8 cellular contexts compared by ENCODE assay signal in the genomic region with DNA sequence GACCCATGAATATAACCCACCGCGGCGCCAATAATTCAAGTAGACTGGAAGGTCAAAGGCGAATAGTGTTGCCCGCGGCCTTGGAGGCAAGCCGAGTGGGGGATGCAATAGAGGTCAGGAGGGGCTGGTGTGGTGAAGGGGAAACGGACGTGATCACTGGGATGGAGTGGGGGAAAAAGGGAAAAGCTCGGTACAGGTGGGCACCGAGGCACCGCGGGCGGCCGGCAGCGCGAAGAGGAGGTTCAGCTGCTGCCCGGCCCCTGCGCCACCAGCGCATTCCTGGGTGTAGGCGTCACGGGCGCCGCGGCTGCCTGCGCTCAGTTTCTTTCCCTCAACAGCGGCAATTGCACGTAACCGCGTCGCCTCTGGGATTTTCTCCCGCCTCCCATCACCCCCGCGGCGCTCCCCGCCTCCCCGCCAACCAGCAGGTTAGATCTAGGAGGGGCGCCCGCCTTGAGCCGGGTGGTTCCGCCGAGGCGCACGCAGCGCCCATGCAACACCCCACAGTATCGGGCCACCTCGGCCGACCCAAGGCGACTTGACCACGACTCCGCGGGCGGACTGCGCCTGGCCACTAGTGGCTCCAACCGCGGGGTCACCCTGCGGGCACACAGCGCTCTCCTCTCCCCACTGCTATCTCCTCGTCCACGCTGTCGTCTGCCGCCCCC. TPM values are rescaled to one million over a fixed set of nuclear protein-coding genes. Genes with fewer than 3 reads are reported as not detected.
A peak's percentile ranks its signal among the peaks of the same experiment; 100 is the strongest.
DNase-seq lines count a peak whose midpoint lies in the region; ATAC-seq, FAIRE-seq and TF ChIP-seq lines count a peak whose summit lies in the region.

No MANE protein-coding gene starts in this region.

- no peaks in the 10 kb centered on the region for H3K9me3 ChIP-seq in A549
- H3K9me3 ChIP-seq in HEK293 (ENCODE audit: control insufficient read depth, insufficient read depth, low read depth, low read length): no peaks in the 10 kb centered on the region
- no peaks in the 10 kb centered on the region for H3K9me3 ChIP-seq in esophagus (ENCODE audit: control insufficient read depth in 2 of 2, insufficient read depth in 1 of 2, low read depth in 1 of 2, low read length in 1 of 2)
- H3K9me3 ChIP-seq in aorta (ENCODE audit: control insufficient read depth, low read length): no peaks in the 10 kb centered on the region

- ATAC-seq in A549 (peak; percentile 45 to 68), aorta (ENCODE audit: low FRiP score) (peak; percentile 87)

- H3K4me3 ChIP-seq in A549: peak overlapping the region; percentile 84
- peak overlapping the region; percentile 89 for H3K4me3 ChIP-seq in HEK293 (ENCODE audit: low read depth, low read length)
- H3K4me3 ChIP-seq in esophagus (ENCODE audit: low read depth in 1 of 2, low read length in 2 of 2): peak overlapping the region; percentile 82 to 97
- H3K4me3 ChIP-seq in aorta (ENCODE audit: low read length in 2 of 2): peak overlapping the region; percentile 45 to 79

- TF ChIP-seq EP300 in A549 (IDR thresholded peaks at IDR 0.05): no peak

- TF ChIP-seq CTCF in A549 (IDR thresholded peaks at IDR 0.05) (no peak), HEK293 (tag by site-specific recombination; IDR thresholded peaks at IDR 0.05) (peak; percentile 80)

- peak overlapping the region; percentile 85 to 98 for H3K27ac ChIP-seq in A549
- H3K27ac ChIP-seq in HEK293 (ENCODE audit: extremely low read depth, low read depth, low read length): peak overlapping the region; percentile 93
- H3K27ac ChIP-seq in esophagus (ENCODE audit: low read depth in 2 of 2, low read length in 1 of 2): peak overlapping the region; percentile 97 to 100
- peak overlapping the region; percentile 83 to 90 for H3K27ac ChIP-seq in aorta (ENCODE audit: low read depth in 1 of 2, low read length in 2 of 2)

- H3K4me1 ChIP-seq in A549: peaks cover 45% of the 10 kb centered on the region
- H3K4me1 ChIP-seq in HEK293 (ENCODE audit: control insufficient read depth, insufficient read depth, low read length): peaks cover 14% of the 10 kb centered on the region
- H3K4me1 ChIP-seq in esophagus (ENCODE audit: control insufficient read depth in 2 of 2, insufficient read depth in 2 of 2, low read length in 1 of 2): no peaks in the 10 kb centered on the region
- peaks cover 0 to 12% of the 10 kb centered on the region in 2 donors for H3K4me1 ChIP-seq in aorta (ENCODE audit: control insufficient read depth in 1 of 2, insufficient read depth in 2 of 2, low read length in 2 of 2)

- TF ChIP-seq POLR2A in A549 (IDR thresholded peaks at IDR 0.05; ENCODE audit: low read length): peak; percentile 25; the same call in 1 of the 2 replicates

- H3K36me3 ChIP-seq in HEK293 (ENCODE audit: control insufficient read depth in 2 of 2, insufficient read depth in 1 of 2, low read length in 2 of 2) (peaks cover 0 to 20% of the 10 kb centered on the region in 2 experiments; a peak in 1 of 3 replicates), esophagus (ENCODE audit: control insufficient read depth in 2 of 2, insufficient read depth in 2 of 2, low read length in 1 of 2) (no peaks in the 10 kb centered on the region), aorta (ENCODE audit: control insufficient read depth in 1 of 2, insufficient read depth in 2 of 2, low read length in 1 of 2) (no peaks in the 10 kb centered on the region)

- TF ChIP-seq RAD21 in A549 (conservative IDR thresholded peaks at IDR 0.05 in 1 of 2, IDR thresholded peaks at IDR 0.05 in 1 of 2): peak in 1 of 2 experiments; percentile 16; a peak in 1 of 5 replicates

- H3K27me3 ChIP-seq in esophagus (ENCODE audit: control insufficient read depth in 1 of 2, insufficient read depth in 2 of 2, low read length in 2 of 2) (no peaks in the 10 kb centered on the region), aorta (ENCODE audit: control insufficient read depth in 1 of 2, insufficient read depth in 2 of 2, low read length in 1 of 2) (no peaks in the 10 kb centered on the region)

- intact Hi-C loops in aorta (cut with DNase I): loop anchor here (2.0 to 10.0 kb wide), 10 partner anchors 64 to 889 kb away; no protein-coding TSS in a partner anchor

- POLR2A ChIA-PET in A549 (lab: Yijun Ruan, JAX) (interaction anchor here (0.9 to 1.9 kb wide), 6 partner anchors 10 to 753 kb away, joined by 3 to 11 read pairs (median 6); no protein-coding TSS in a partner anchor), HEK293 (lab: Yijun Ruan, JAX) (interaction anchor here (0.6 to 1.6 kb wide), 8 partner anchors 17 to 1156 kb away, joined by 3 to 7 read pairs (median 3); no protein-coding TSS in a partner anchor)

- 2% methylated on average over 48 of the region's 62 CpGs for WGBS in A549 (ENCODE audit: missing lambda C conversion rate)
- WGBS in esophagus, 2 donors: 1 to 2% methylated on average over 57 to 62 of the region's 62 CpGs
- WGBS in aorta, 2 donors: 1% methylated on average over 59 to 62 of the region's 62 CpGs

- CTCF ChIA-PET in A549 (lab: Yijun Ruan, JAX) (interaction anchor here (1.2 to 1.5 kb wide), 2 partner anchors 125 to 135 kb away, joined by 3 to 4 read pairs; no protein-coding TSS in a partner anchor), HEK293 (lab: Yijun Ruan, JAX) (interaction anchor here (0.6 to 1.7 kb wide), 3 partner anchors 10 to 715 kb away, joined by 3 to 5 read pairs (median 3); no protein-coding TSS in a partner anchor)

- peak; percentile 37 to 71 for DNase-seq in A549 (ENCODE audit: low read depth in 1 of 2, low spot score in 1 of 2)
- DNase-seq in RPMI8226: peak; percentile 82
- DNase-seq in mucosa of gallbladder (ENCODE audit: low spot score): peak; percentile 72
- DNase-seq in aorta: peak; percentile 89 to 95
- DNase-seq in activated naive CD4-positive, alpha-beta T cell treated with anti-CD3 and anti-CD28 coated beads, Interleukin-2, amount 50 U/mL, for 16 hours: no peak
- no peak for DNase-seq in CD1c-positive myeloid dendritic cell (ENCODE audit: extremely low spot score)

- peak overlapping the region; percentile 97 for H3K4me2 ChIP-seq in A549

- FAIRE-seq in A549 (lab: Jason Lieb, UNC): no peak

TF ChIP-seq in A549, 52 proteins besides CTCF, POLR2A, EP300 and RAD21:
- TF ChIP-seq TP53 (CRISPR knock-in tag; IDR thresholded peaks at IDR 0.05): no peak
- no peak for TF ChIP-seq RARB (CRISPR knock-in tag; IDR thresholded peaks at IDR 0.05)
- TF ChIP-seq FOSL2 (IDR thresholded peaks at IDR 0.05): no peak
- TF ChIP-seq FOSL2 (CRISPR knock-in tag; IDR thresholded peaks at IDR 0.05): peak; percentile 53
- peak in 1 of 2 experiments; percentile 74; a peak in 3 of 5 replicates for TF ChIP-seq JUN (IDR thresholded peaks at IDR 0.05)
- TF ChIP-seq ZNF302 (CRISPR knock-in tag; IDR thresholded peaks at IDR 0.05): no peak
- TF ChIP-seq KDM5A (IDR thresholded peaks at IDR 0.05): no peak
- no peak for TF ChIP-seq CHD2 (IDR thresholded peaks at IDR 0.05; ENCODE audit: low read length, partially characterized antibody)
- TF ChIP-seq ZSCAN20 (CRISPR knock-in tag; IDR thresholded peaks at IDR 0.05): no peak
- TF ChIP-seq NFE2L2 (conservative IDR thresholded peaks at IDR 0.05; ENCODE audit: low read length): no peak
- TF ChIP-seq, protein P1, sequence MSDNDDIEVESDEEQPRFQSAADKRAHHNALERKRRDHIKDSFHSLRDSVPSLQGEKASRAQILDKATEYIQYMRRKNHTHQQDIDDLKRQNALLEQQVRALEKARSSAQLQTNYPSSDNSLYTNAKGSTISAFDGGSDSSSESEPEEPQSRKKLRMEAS (IDR thresholded peaks at IDR 0.05): peak; percentile 35

TF ChIP-seq in HEK293, 187 proteins besides CTCF, POLR2A, EP300 and RAD21 (continues in another document):
- TF ChIP-seq ZNF660 (tag by site-specific recombination; IDR thresholded peaks at IDR 0.05) (0 out of 2 replicates have a peak, but pooled peaks have one; percentile 50), ZNF561 (tag by site-specific recombination; IDR thresholded peaks at IDR 0.05; ENCODE audit: borderline replicate concordance) (no peak), WT1 (tag by site-specific recombination; IDR thresholded peaks at IDR 0.05) (0 out of 2 replicates have a peak, but pooled peaks have one; percentile 49), ZNF394 (tag by site-specific recombination; IDR thresholded peaks at IDR 0.05; ENCODE audit: borderline replicate concordance) (peak; percentile 33; the same call in 1 of the 2 replicates), PRDM1 (tag by site-specific recombination; IDR thresholded peaks at IDR 0.05) (peak; percentile 50), IKZF3 (tag by site-specific recombination; IDR thresholded peaks at IDR 0.05) (peak; percentile 88), ZNF501 (tag by site-specific recombination; IDR thresholded peaks at IDR 0.05) (0 out of 2 replicates have a peak, but pooled peaks have one; percentile 40)
- TF ChIP-seq, protein P2, sequence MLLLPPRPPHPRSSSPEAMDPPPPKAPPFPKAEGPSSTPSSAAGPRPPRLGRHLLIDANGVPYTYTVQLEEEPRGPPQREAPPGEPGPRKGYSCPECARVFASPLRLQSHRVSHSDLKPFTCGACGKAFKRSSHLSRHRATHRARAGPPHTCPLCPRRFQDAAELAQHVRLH (tag by site-specific recombination; IDR thresholded peaks at IDR 0.05): no peak

RNA-seq across cellular contexts. Expression of a gene that starts 1.5 kb away (rescaled TPM):
- polyA plus RNA-seq in A549 (2011; rRNA removed): 127 and 137 TPM in 2 replicates
- polyA plus RNA-seq in A549 (2012; cell fraction: cytosol; rRNA removed): 33.7 and 35.9 TPM in 2 replicates
- polyA plus RNA-seq in A549 (2012; cell fraction: nucleus; rRNA removed): 21.6 and 24.5 TPM in 2 replicates
- 56.8 to 62.0 TPM (median 61.7 TPM) in 3 replicates for polyA plus RNA-seq in A549 (2017; fragmentation: RNase III; extraction: RNeasy Plus Mini Kit Qiagen cat#74134 plus additional on column Dnase treatment)
- 137 and 144 TPM in 2 replicates for polyA minus RNA-seq in A549 (2011; rRNA and poly(A)+ RNA removed)
- 100 to 1,000 TPM in 1 of 2 donors, 10 to 100 TPM in 1; 47.6 to 151 TPM for polyA plus RNA-seq in esophagus
- total RNA-seq in mucosa of gallbladder: 39.7 TPM
- total RNA-seq in aorta: 10 to 100 TPM; 24.9 to 67.0 TPM
- 10 to 100 TPM; 16.8 to 17.4 TPM for polyA plus RNA-seq in aorta

Comparison
In these comparisons a context has a peak if more than half of its experiments do, and no peak if none do; other contexts are left out.
1. DNase-seq: peak in A549 (2 of 2), RPMI8226 (single experiment), mucosa of gallbladder (single experiment) and aorta (2 of 2); none in activated naive CD4-positive, alpha-beta T cell treated with anti-CD3 and anti-CD28 coated beads, Interleukin-2, amount 50 U/mL, for 16 hours (single experiment) and CD1c-positive myeloid dendritic cell (single experiment).
2. Peak in every context shown above with its lines, with median percentiles within 50 percentile points of each other: H3K27ac ChIP-seq and H3K4me3 ChIP-seq.